In genomic region chr2:232013701-232014353, GRCh38 we compare ENCODE assay signal across 11 cellular contexts. TPM values are rescaled to one million over a fixed set of nuclear protein-coding genes. Genes with fewer than 3 reads are reported as not detected.
DNase-seq lines count a peak whose midpoint lies in the region; ATAC-seq and TF ChIP-seq lines count a peak whose summit lies in the region.
"Had no signal": no experiment of that assay in that cellular context is flagged by ENCODE, and none has a peak within 500 bp of the region (broad histone marks: within the 10 kb centered on the region; RNA-seq: fewer than 3 reads in every experiment).

No MANE protein-coding gene starts in this region.

- H4K20me1 ChIP-seq in KMS-11 (ENCODE audit: insufficient read depth) (no peaks in the 10 kb centered on the region; the same call in 1 of the 2 replicates), neural progenitor cell (ENCODE audit: low read depth) (peaks cover 8% of the 10 kb centered on the region)

- TF ChIP-seq POLR2A in body of pancreas (IDR thresholded peaks at IDR 0.05), result no peak

- no peak overlapping the region for H3K4me3 Mint-ChIP-seq in neural progenitor cell
- H3K4me3 Mint-ChIP-seq: T-helper 17 cell had no signal

- H3K9ac ChIP-seq in KMS-11, result no peak overlapping the region
- H3K9ac ChIP-seq in neural progenitor cell, result no peak overlapping the region

- peaks cover 30% of the 10 kb centered on the region for H3K4me1 ChIP-seq in KMS-11 (ENCODE audit: low read depth, poor library complexity, severe bottlenecking)
- no peaks in the 10 kb centered on the region for H3K4me1 ChIP-seq in body of pancreas
- H3K4me1 ChIP-seq in neural progenitor cell, result no peaks in the 10 kb centered on the region

- WGBS in body of pancreas, 2 donors, result 69 to 78% methylated on average over 3 of the region's 3 CpGs

- H3K36me3 ChIP-seq in KMS-11 (ENCODE audit: insufficient read depth) (no peaks in the 10 kb centered on the region), kidney epithelial cell (ENCODE audit: control insufficient read depth, insufficient read depth, low read length) (no peaks in the 10 kb centered on the region), body of pancreas (replicated peaks in 1 of 2; ENCODE audit: insufficient read depth in 1 of 2, low read depth in 2 of 2) (no peaks in the 10 kb centered on the region), neural progenitor cell (no peaks in the 10 kb centered on the region)

- H3K9me3 ChIP-seq in body of pancreas (no peaks in the 10 kb centered on the region), neural progenitor cell (ENCODE audit: low read depth) (no peaks in the 10 kb centered on the region)

- TF ChIP-seq CTCF in KMS-11 (conservative IDR thresholded peaks at IDR 0.05; ENCODE audit: low read depth, low read length) (no peak), kidney epithelial cell (IDR thresholded peaks at IDR 0.05; ENCODE audit: insufficient read depth, low read length, poor library complexity, severe bottlenecking) (no peak), body of pancreas (IDR thresholded peaks at IDR 0.05) (no peak), neural progenitor cell (IDR thresholded peaks at IDR 0.05) (no peak)

- intact Hi-C loops in body of pancreas (cut with DNase I), result no loop called here

- H3K79me2 ChIP-seq in KMS-11 (ENCODE audit: insufficient read depth, low read depth), result no peaks in the 10 kb centered on the region
- H3K79me2 ChIP-seq in neural progenitor cell (ENCODE audit: low read depth), result peaks cover 12% of the 10 kb centered on the region

- no peaks in the 10 kb centered on the region for H3K27me3 Mint-ChIP-seq in neural progenitor cell (ENCODE audit: insufficient read depth, low read depth)
- H3K27me3 Mint-ChIP-seq: T-helper 17 cell had no signal

- DNase-seq in ELR (ENCODE audit: low read depth), result peak; percentile 91
- DNase-seq in SKM-1 treated with dmso at 0.1 percent for 144 hours (lab: John Stamatoyannopoulos, UW; ENCODE audit: unreplicated experiment), result peak; percentile 30
- peak; percentile 79 for DNase-seq in kidney epithelial cell (ENCODE audit: low read depth)
- no peak for DNase-seq in 8988T
- DNase-seq in body of pancreas, result no peak
- DNase-seq in neural progenitor cell (ENCODE audit: low spot score), result no peak
- DNase-seq: anterior cingulate cortex; stimulated activated CD4-positive, alpha-beta T cell treated with anti-CD3 and anti-CD28 coated beads, Interleukin-15, amount 100 ng/mL, for 24 hours; T-helper 17 cell had no signal

- H3K36me3 Mint-ChIP-seq in neural progenitor cell, result peaks cover 10% of the 10 kb centered on the region

- H3K4me2 ChIP-seq in KMS-11, result peak overlapping the region; percentile 39; the same call in 1 of the 2 replicates
- H3K4me2 ChIP-seq in neural progenitor cell, result no peak overlapping the region

- no peak overlapping the region for H3K27ac Mint-ChIP-seq in neural progenitor cell

- peaks cover 10% of the 10 kb centered on the region for H3K4me1 Mint-ChIP-seq in neural progenitor cell

- H3K9me3 Mint-ChIP-seq in neural progenitor cell, result no peaks in the 10 kb centered on the region

- H3F3A ChIP-seq in neural progenitor cell (ENCODE audit: low read depth), result no peaks in the 10 kb centered on the region

- ATAC-seq in body of pancreas, result no peak
- no peak for ATAC-seq in GM19452 (IDR thresholded peaks at IDR 0.05; ENCODE audit: unreplicated experiment)
- ATAC-seq: T-helper 17 cell had no signal

- H3K27ac ChIP-seq in KMS-11, result no peak overlapping the region
- H3K27ac ChIP-seq in body of pancreas, result no peak overlapping the region
- no peak overlapping the region for H3K27ac ChIP-seq in neural progenitor cell

- H2AFZ ChIP-seq in KMS-11 (ENCODE audit: low read depth), result no peak overlapping the region
- H2AFZ ChIP-seq in neural progenitor cell (replicated peaks), result no peak overlapping the region

- H3K4me3 ChIP-seq in KMS-11 (IDR thresholded peaks at IDR 0.05; ENCODE audit: insufficient read depth, low read depth, low read length) (no peak overlapping the region), kidney epithelial cell (ENCODE audit: low read depth, low read length) (no peak overlapping the region), body of pancreas (no peak overlapping the region), neural progenitor cell (no peak overlapping the region)

- no peaks in the 10 kb centered on the region; the same call in 1 of the 2 replicates for H3K27me3 ChIP-seq in KMS-11 (ENCODE audit: insufficient read depth, low read depth)
- no peaks in the 10 kb centered on the region for H3K27me3 ChIP-seq in kidney epithelial cell (ENCODE audit: control insufficient read depth, insufficient read depth, low read length)
- H3K27me3 ChIP-seq in body of pancreas, result no peaks in the 10 kb centered on the region
- H3K27me3 ChIP-seq in neural progenitor cell, result no peaks in the 10 kb centered on the region

RNA-seq across cellular contexts. Expression of gene DIS3L2, which starts 52.3 kb away (rescaled TPM):
- 25.2 and 31.7 TPM in 2 replicates for total RNA-seq in kidney epithelial cell
- total RNA-seq in body of pancreas, result 100 to 1,000 TPM in 1 of 2 donors, 10 to 100 TPM in 1; 27.8 to 113 TPM
- 23.2 and 35.3 TPM in 2 replicates for total RNA-seq in neural progenitor cell (ENCODE audit: low replicate concordance)

Comparison
In these comparisons a context has a peak if more than half of its experiments do, and no peak if none do; other contexts are left out.
1. DNase-seq: peak in ELR (single experiment), SKM-1 treated with dmso at 0.1 percent for 144 hours (single experiment) and kidney epithelial cell (single experiment); none in 8988T (single experiment), body of pancreas (0 of 4) and neural progenitor cell (single experiment).